29 cellular contexts compared by ENCODE assay signal in genomic region chr10:11856089-11856488, GRCh38.
"Had no signal": no experiment of that assay in that cellular context is flagged by ENCODE, and none has a peak within 500 bp of the region (broad histone marks: within the 10 kb centered on the region; RNA-seq: fewer than 3 reads in every experiment).

No MANE protein-coding gene starts in this region.

- FAIRE-seq: keratinocyte, small intestine had no signal

- H3K27ac ChIP-seq: lower lobe of right lung, neural progenitor cell, neutrophil, ovary, right atrium auricular region, right lobe of liver, spleen, tibial nerve, vagina had no signal

- ATAC-seq: left cardiac atrium; left ventricle myocardium superior; natural killer cell; stimulated activated memory B cell treated with anti-CD40 and anti-IgM and Interleukin-4, amounts not matched to agents 10 μg/mL and 1 μg/mL and 100 μg/mL, for 72 hours; stimulated activated naive CD8-positive, alpha-beta T cell treated with anti-CD3 and anti-CD28 coated beads, Interleukin-15, amount 100 ng/mL, for 72 hours had no signal

- H3K27me3 ChIP-seq: neural progenitor cell, neutrophil, ovary, right atrium auricular region, right lobe of liver, spleen, tibial nerve, vagina had no signal

- H3K36me3 ChIP-seq: neural progenitor cell, ovary, right atrium auricular region, vagina had no signal

- H3K4me1 ChIP-seq: lower lobe of right lung, neural progenitor cell, right atrium auricular region, right lobe of liver, spleen, tibial nerve, vagina had no signal

- H3K4me3 ChIP-seq: lower lobe of right lung, neural progenitor cell, ovary, right atrium auricular region, right lobe of liver, spleen, tibial nerve, vagina had no signal

- H3K9me3 ChIP-seq: lower lobe of right lung, neutrophil, ovary, right atrium auricular region, right lobe of liver, spleen, tibial nerve, vagina had no signal

- DNase-seq: hippocampal formation; kidney glomerular epithelial cell; left cardiac atrium; left ventricle myocardium superior; lower lobe of right lung; mammary epithelial cell; mesenchymal stem cell; naive B cell; natural killer cell; nephron progenitor cell; occipital lobe; ovary; right lobe of liver; small intestine; spleen; stimulated activated CD4-positive, alpha-beta T cell treated with anti-CD3 and anti-CD28 coated beads, Interleukin-1b, Interleukin-23, amount 100 ng/mL, for 48 hours; stimulated activated CD4-positive, alpha-beta T cell treated with anti-CD3 and anti-CD28 coated beads, Interleukin-2, amount 100 ng/mL, for 48 hours; stimulated activated CD4-positive, alpha-beta T cell treated with anti-CD3 and anti-CD28 coated beads, Interleukin-4, amount 100 ng/mL, for 4 hours; stimulated activated CD8-positive, alpha-beta memory T cell treated with anti-CD3 and anti-CD28 coated beads, Interleukin-4, amount 100 ng/mL, for 48 hours; stimulated activated naive CD4-positive, alpha-beta T cell treated with Interleukin-2 at 50 U/mL for 16 hours; stimulated activated naive CD8-positive, alpha-beta T cell treated with anti-CD3 and anti-CD28 coated beads, Interleukin-15, amount 100 ng/mL, for 72 hours; substantia nigra had no signal
